ENCODE assay signal across 1 cellular context in genomic region chr16:1206326-1206725, GRCh38.
TF ChIP-seq lines count a peak whose summit lies in the region.

No MANE protein-coding gene starts in this region.

TF ChIP-seq in K562, 482 proteins besides CTCF, POLR2A, EP300 and RAD21:
- TF ChIP-seq SMAD2 (IDR thresholded peaks at IDR 0.05; ENCODE audit: low read depth, low read length): no peak
- TF ChIP-seq ZKSCAN1 (IDR thresholded peaks at IDR 0.05; ENCODE audit: low read depth, low read length): 0 out of 2 replicates have a peak, but pooled peaks have one; percentile 11
- TF ChIP-seq TFAP4 (CRISPR knock-in tag; IDR thresholded peaks at IDR 0.05; ENCODE audit: borderline replicate concordance): 0 out of 2 replicates have a peak, but pooled peaks have one; percentile 17
- TF ChIP-seq PTRF (tag; IDR thresholded peaks at IDR 0.05): no peak
- peak in 1 of 2 experiments; percentile 31 for TF ChIP-seq E2F6 (IDR thresholded peaks at IDR 0.05; ENCODE audit: borderline replicate concordance in 1 of 2, extremely low read depth in 1 of 2, insufficient read depth in 1 of 2, insufficient read length in 1 of 2, low read depth in 1 of 2, low read length in 1 of 2, poor library complexity in 1 of 2, severe bottlenecking in 1 of 2)
